ENCODE assay signal across 8 cellular contexts in genomic region chr4:118280501-118281218, GRCh38.
DNase-seq lines count a peak whose midpoint lies in the region; ATAC-seq and TF ChIP-seq lines count a peak whose summit lies in the region.

No MANE protein-coding gene starts in this region.

- TF ChIP-seq EP300 in sigmoid colon (IDR thresholded peaks at IDR 0.05): no peak

- H3K4me1 Mint-ChIP-seq in activated T-cell treated with anti-CD3 and anti-CD28 coated beads, Interleukin-2, amount 50 U/mL, for 4 hours (ENCODE audit: low read depth): peaks cover 42% of the 10 kb centered on the region

- ATAC-seq in GM19025 (IDR thresholded peaks at IDR 0.05; ENCODE audit: low read depth, unreplicated experiment) (peak; percentile 14), HG03460 (IDR thresholded peaks at IDR 0.05; ENCODE audit: unreplicated experiment) (peak; percentile 22), foreskin keratinocyte (peak; percentile 36)
- no peak for ATAC-seq in activated T-cell treated with anti-CD3 and anti-CD28 coated beads, Interleukin-2, amount 50 U/mL, for 4 hours

- H2AK5ac ChIP-seq in trophoblast cell (ENCODE audit: low read length): no peak overlapping the region

- peaks cover 40% of the 10 kb centered on the region for H3K36me3 Mint-ChIP-seq in activated T-cell treated with anti-CD3 and anti-CD28 coated beads, Interleukin-2, amount 50 U/mL, for 4 hours (ENCODE audit: insufficient read depth)

- H3K14ac ChIP-seq in trophoblast cell (ENCODE audit: low read length): no peak overlapping the region

- no peak overlapping the region for H3K9ac ChIP-seq in trophoblast cell (ENCODE audit: low read length)

- H4K12ac ChIP-seq in trophoblast cell (ENCODE audit: low read depth, low read length): no peak overlapping the region

- peak overlapping the region; percentile 85 for H3K4me3 Mint-ChIP-seq in activated T-cell treated with anti-CD3 and anti-CD28 coated beads, Interleukin-2, amount 50 U/mL, for 4 hours

- no peaks in the 10 kb centered on the region for H3K27me3 ChIP-seq in foreskin keratinocyte
- H3K27me3 ChIP-seq in trophoblast cell (ENCODE audit: insufficient read depth, low read length): no peaks in the 10 kb centered on the region
- no peaks in the 10 kb centered on the region for H3K27me3 ChIP-seq in sigmoid colon

- no CpG with 5 or more reads among the region's 2 CpGs for WGBS in trophoblast cell (ENCODE audit: extremely low coverage, insufficient coverage, insufficient read length)
- 5 to 6% methylated on average over 2 of the region's 2 CpGs for WGBS in sigmoid colon, 2 donors

- no peak overlapping the region for H2BK12ac ChIP-seq in trophoblast cell (ENCODE audit: low read length)

- no peak overlapping the region for H2BK120ac ChIP-seq in trophoblast cell (ENCODE audit: insufficient read depth, low read length, poor library complexity)

- H3K36me3 ChIP-seq in trophoblast cell (ENCODE audit: control insufficient read depth in 1 of 2, insufficient read depth in 2 of 2, low read length in 2 of 2): peaks cover 4 to 12% of the 10 kb centered on the region in 2 experiments
- H3K36me3 ChIP-seq in sigmoid colon: no peaks in the 10 kb centered on the region

- H3K9me3 Mint-ChIP-seq in activated T-cell treated with anti-CD3 and anti-CD28 coated beads, Interleukin-2, amount 50 U/mL, for 4 hours: no peaks in the 10 kb centered on the region

- intact Hi-C loops in sigmoid colon (cut with DNase I): loop anchor here (5.0 kb wide), 1 partner anchor 72 kb away; the partner anchor contains the start of gene PRSS12

- H2AFZ ChIP-seq in trophoblast cell (ENCODE audit: insufficient read depth, low read length, poor library complexity): no peak overlapping the region

- H3K23ac ChIP-seq in trophoblast cell (ENCODE audit: low read length): no peak overlapping the region

- H3K79me1 ChIP-seq in trophoblast cell (ENCODE audit: low read length): peaks cover 3% of the 10 kb centered on the region

- DNase-seq in Caki2 (ENCODE audit: low read depth): peak; percentile 57
- peak; percentile 73 for DNase-seq in NCI-H69 (lab: John Stamatoyannopoulos, UW)
- peak; percentile 24 for DNase-seq in activated T-cell treated with anti-CD3 and anti-CD28 coated beads, Interleukin-2, amount 50 U/mL, for 4 hours
- peak; percentile 62 to 82 for DNase-seq in foreskin keratinocyte
- DNase-seq in trophoblast cell: peak; percentile 56 to 70
- no peak for DNase-seq in sigmoid colon

- H3K4me2 ChIP-seq in trophoblast cell (ENCODE audit: low read length): no peak overlapping the region

- H3K18ac ChIP-seq in trophoblast cell (ENCODE audit: low read length): no peak overlapping the region

- H3K79me2 ChIP-seq in trophoblast cell (ENCODE audit: control insufficient read depth, insufficient read depth, low read length, poor library complexity): peaks cover 5% of the 10 kb centered on the region

- peaks cover 13% of the 10 kb centered on the region for H3K4me1 ChIP-seq in foreskin keratinocyte
- H3K4me1 ChIP-seq in trophoblast cell (ENCODE audit: control insufficient read depth in 1 of 2, insufficient read depth in 2 of 2, low read length in 2 of 2): peaks cover 0 to 2% of the 10 kb centered on the region in 2 experiments
- H3K4me1 ChIP-seq in sigmoid colon: peaks cover 0 to 29% (median 18%) of the 10 kb centered on the region in 4 donors

- no peak overlapping the region for H3K4me3 ChIP-seq in trophoblast cell (ENCODE audit: low read depth, low read length)
- no peak overlapping the region for H3K4me3 ChIP-seq in sigmoid colon

- H3K4ac ChIP-seq in trophoblast cell (ENCODE audit: low read depth, low read length): no peak overlapping the region

- in situ Hi-C loops in Caki2 (cut with HindIII; ENCODE audit: low pct_unique_long_range_greater_than_20kb, low sequenced_read_pairs): no loop called here

- TF ChIP-seq POLR2A in sigmoid colon (IDR thresholded peaks at IDR 0.05): no peak

- peak; percentile 81 for TF ChIP-seq CTCF in foreskin keratinocyte (conservative IDR thresholded peaks at IDR 0.05)
- peak in 2 of 4 experiments; percentile 31 to 37 for TF ChIP-seq CTCF in sigmoid colon (IDR thresholded peaks at IDR 0.05)

- H3K9me3 ChIP-seq in trophoblast cell (ENCODE audit: insufficient read depth, low read depth, low read length) (no peaks in the 10 kb centered on the region), sigmoid colon (no peaks in the 10 kb centered on the region)

- H4K91ac ChIP-seq in trophoblast cell (ENCODE audit: low read depth, low read length): no peak overlapping the region

- no peak overlapping the region for H2BK5ac ChIP-seq in trophoblast cell (ENCODE audit: low read depth, low read length, poor library complexity)

- no peaks in the 10 kb centered on the region for H3K27me3 Mint-ChIP-seq in activated T-cell treated with anti-CD3 and anti-CD28 coated beads, Interleukin-2, amount 50 U/mL, for 4 hours (ENCODE audit: low read depth)

- peak overlapping the region; percentile 95 for H3K27ac ChIP-seq in foreskin keratinocyte
- no peak overlapping the region for H3K27ac ChIP-seq in trophoblast cell (ENCODE audit: low read depth, low read length)
- H3K27ac ChIP-seq in sigmoid colon: peak overlapping the region in 2 of 4 donors; percentile 8 to 24

- H4K8ac ChIP-seq in trophoblast cell (ENCODE audit: low read depth, low read length): no peak overlapping the region

Comparison
In these comparisons a context has a peak if more than half of its experiments do, and no peak if none do; other contexts are left out.
1. ATAC-seq: peak in GM19025 (single experiment), HG03460 (single experiment) and foreskin keratinocyte (single experiment); none in activated T-cell treated with anti-CD3 and anti-CD28 coated beads, Interleukin-2, amount 50 U/mL, for 4 hours (0 of 2).